In genomic region chr1:25875154-25875855, GRCh38 we compare ENCODE assay signal across 1 cellular context.
TF ChIP-seq lines count a peak whose summit lies in the region.

Gene PAQR7, minus strand, starts transcription at chr1:25875708. Its CDS starts 11,869 bp downstream, at chr1:25863839.

TF ChIP-seq in HepG2, 621 proteins besides CTCF, POLR2A, EP300 and RAD21 (continued from another document and continues in another):
- TF ChIP-seq NFAT5 (CRISPR knock-in tag; IDR thresholded peaks at IDR 0.05) (peak; percentile 95), JARID2 (CRISPR knock-in tag; IDR thresholded peaks at IDR 0.05; ENCODE audit: insufficient replicate concordance) (no peak), ZC3H13 (CRISPR knock-in tag; IDR thresholded peaks at IDR 0.05) (peak; percentile 95), TMF1 (CRISPR knock-in tag; IDR thresholded peaks at IDR 0.05; ENCODE audit: low read depth) (peak; percentile 92; the same call in 1 of the 2 replicates), ZNF432 (CRISPR knock-in tag; IDR thresholded peaks at IDR 0.05; ENCODE audit: borderline replicate concordance) (no peak), ELF4 (CRISPR knock-in tag; IDR thresholded peaks at IDR 0.05; ENCODE audit: borderline replicate concordance) (no peak), ZNF839 (CRISPR knock-in tag; IDR thresholded peaks at IDR 0.05; ENCODE audit: borderline replicate concordance) (no peak), ATF4 (CRISPR knock-in tag; IDR thresholded peaks at IDR 0.05) (peak in 1 of 2 experiments; percentile 41; a peak in 1 of 4 replicates), ARID4A (CRISPR knock-in tag; IDR thresholded peaks at IDR 0.05; ENCODE audit: borderline replicate concordance) (peak; percentile 55; the same call in 1 of the 2 replicates), SCMH1 (CRISPR knock-in tag; IDR thresholded peaks at IDR 0.05; ENCODE audit: borderline replicate concordance) (no peak), NPAS2 (CRISPR knock-in tag; IDR thresholded peaks at IDR 0.05; ENCODE audit: borderline replicate concordance) (no peak), ZNF549 (CRISPR knock-in tag; IDR thresholded peaks at IDR 0.05) (no peak), ZNF800 (CRISPR knock-in tag; IDR thresholded peaks at IDR 0.05) (peak; percentile 80), ZFP1 (CRISPR knock-in tag; IDR thresholded peaks at IDR 0.05) (0 out of 2 replicates have a peak, but pooled peaks have one; percentile 18), ZNF331 (CRISPR knock-in tag; IDR thresholded peaks at IDR 0.05) (peak; percentile 53; the same call in 1 of the 2 replicates), ZNF607 (CRISPR knock-in tag; IDR thresholded peaks at IDR 0.05; ENCODE audit: borderline replicate concordance) (peak; percentile 91), KDM6A (CRISPR knock-in tag; IDR thresholded peaks at IDR 0.05; ENCODE audit: low read depth) (no peak), SALL2 (CRISPR knock-in tag; IDR thresholded peaks at IDR 0.05) (peak; percentile 32; the same call in 1 of the 2 replicates), ZNF30 (CRISPR knock-in tag; IDR thresholded peaks at IDR 0.05) (0 out of 2 replicates have a peak, but pooled peaks have one; percentile 40), KMT2A (CRISPR knock-in tag; IDR thresholded peaks at IDR 0.05) (peak; percentile 38; the same call in 1 of the 2 replicates), LBX2 (CRISPR knock-in tag; IDR thresholded peaks at IDR 0.05; ENCODE audit: borderline replicate concordance) (peak; percentile 98), CENPX (CRISPR knock-in tag; IDR thresholded peaks at IDR 0.05) (no peak), NR3C1 (CRISPR knock-in tag; IDR thresholded peaks at IDR 0.05) (no peak), MLXIP (CRISPR knock-in tag; IDR thresholded peaks at IDR 0.05; ENCODE audit: borderline replicate concordance) (peak; percentile 79; the same call in 1 of the 2 replicates), CHD2 (IDR thresholded peaks at IDR 0.05; ENCODE audit: low read depth, low read length) (no peak), SP4 (CRISPR knock-in tag; IDR thresholded peaks at IDR 0.05) (no peak; the same call in 1 of the 2 replicates), IRF1 (CRISPR knock-in tag; IDR thresholded peaks at IDR 0.05; ENCODE audit: low read depth) (peak; percentile 73; the same call in 1 of the 2 replicates), BATF2 (CRISPR knock-in tag; IDR thresholded peaks at IDR 0.05) (peak; percentile 89; the same call in 1 of the 2 replicates), ARID5B (CRISPR knock-in tag; IDR thresholded peaks at IDR 0.05) (peak; percentile 63), AGO2 (optimal IDR thresholded peaks at IDR 0.05; ENCODE audit: low read depth, low read length) (peak; percentile 34), ZSCAN20 (CRISPR knock-in tag; IDR thresholded peaks at IDR 0.05; ENCODE audit: borderline replicate concordance) (peak; percentile 71; the same call in 1 of the 2 replicates), ZNF75D (CRISPR knock-in tag; IDR thresholded peaks at IDR 0.05; ENCODE audit: borderline replicate concordance) (no peak), ZBTB1 (CRISPR knock-in tag; IDR thresholded peaks at IDR 0.05; ENCODE audit: borderline replicate concordance) (peak; percentile 80; the same call in 1 of the 2 replicates), ZNF431 (CRISPR knock-in tag; IDR thresholded peaks at IDR 0.05; ENCODE audit: borderline replicate concordance, low read depth) (peak; percentile 58; the same call in 1 of the 2 replicates), EZH2 (conservative IDR thresholded peaks at IDR 0.05; ENCODE audit: low read depth, low read length) (no peak), SUZ12 (IDR thresholded peaks at IDR 0.05; ENCODE audit: low read depth, low read length) (no peak)
